8 cellular contexts compared by ENCODE assay signal in the genomic region with DNA sequence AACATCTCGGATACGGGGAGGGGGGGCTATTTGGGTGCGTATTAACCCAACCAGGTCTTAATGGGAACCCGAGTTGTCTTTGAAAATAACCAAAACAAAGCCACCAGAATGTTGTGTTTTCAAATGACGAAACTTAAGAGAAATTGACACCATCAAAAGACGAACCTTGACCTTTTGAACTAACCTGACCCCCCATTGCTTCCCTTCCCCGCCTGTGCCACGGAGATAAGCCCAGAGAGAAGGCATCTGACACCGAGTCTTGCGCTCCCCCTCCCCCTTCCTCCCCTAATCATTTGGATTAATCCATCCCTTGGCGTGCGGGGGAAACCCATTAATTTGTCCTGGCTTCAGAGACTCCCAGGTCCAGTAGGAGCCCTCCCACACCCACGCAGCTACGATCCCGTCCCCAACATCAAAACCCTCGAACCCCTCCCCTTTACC. TPM values are rescaled to one million over a fixed set of nuclear protein-coding genes. Genes with fewer than 3 reads are reported as not detected.
DNase-seq lines count a peak whose midpoint lies in the region; ATAC-seq, FAIRE-seq and TF ChIP-seq lines count a peak whose summit lies in the region.
"Had no signal": no experiment of that assay in that cellular context is flagged by ENCODE, and none has a peak within 500 bp of the region (broad histone marks: within the 10 kb centered on the region; RNA-seq: fewer than 3 reads in every experiment).

No MANE protein-coding gene starts in this region.

- peaks cover 3% of the 10 kb centered on the region for H3K27me3 Mint-ChIP-seq in progenitor cell of endocrine pancreas

- POLR2A ChIA-PET in endothelial cell of umbilical vein (lab: Charles Lee): no interaction called here

- peaks cover 31% of the 10 kb centered on the region for H3K4me1 Mint-ChIP-seq in progenitor cell of endocrine pancreas (ENCODE audit: low read depth)

- no peak overlapping the region for H3K27ac ChIP-seq in endothelial cell of umbilical vein (ENCODE audit: insufficient read depth, low read depth, low read length)

- intact Hi-C loops in endothelial cell of umbilical vein (cut with micrococcal nuclease): no loop called here

- H3K36me3 ChIP-seq in H7 (replicated peaks; ENCODE audit: control insufficient read depth, insufficient read depth, low read length): no peaks in the 10 kb centered on the region
- no peaks in the 10 kb centered on the region for H3K36me3 ChIP-seq in endothelial cell of umbilical vein (ENCODE audit: control insufficient read depth in 2 of 2, extremely low read depth in 1 of 2, insufficient read depth in 2 of 2, low read length in 2 of 2)

- H4K20me1 ChIP-seq in endothelial cell of umbilical vein (replicated peaks; ENCODE audit: control insufficient read depth, extremely low read depth, insufficient read depth, low read length): no peaks in the 10 kb centered on the region

- peak; percentile 8 for FAIRE-seq in endothelial cell of umbilical vein (lab: Jason Lieb, UNC)

- H3K79me2 ChIP-seq in endothelial cell of umbilical vein (ENCODE audit: control insufficient read depth, insufficient read depth, low read length): peaks cover 13% of the 10 kb centered on the region

- peaks cover 43% of the 10 kb centered on the region for H3K27me3 ChIP-seq in H7 (ENCODE audit: control insufficient read depth, insufficient read depth, low read length)
- H3K27me3 ChIP-seq in endothelial cell of umbilical vein (ENCODE audit: control insufficient read depth in 2 of 2, insufficient read depth in 2 of 2, low read length in 2 of 2): no peaks in the 10 kb centered on the region

- dilution Hi-C loops in endothelial cell of umbilical vein (cut with MboI; ENCODE audit: extremely low pct_ligation_motif_present, low sequenced_read_pairs): no loop called here

- no TSS peak for BruUV-seq in endothelial cell of umbilical vein (replicated peaks; lab: Mats Ljungman, UMichigan)

- H3K9ac ChIP-seq in endothelial cell of umbilical vein (replicated peaks; ENCODE audit: extremely low read depth, insufficient read depth, low read length): no peak overlapping the region

- CTCF ChIA-PET in endothelial cell of umbilical vein (lab: Charles Lee): no interaction called here

- peak overlapping the region; percentile 83 for H3K4me3 Mint-ChIP-seq in progenitor cell of endocrine pancreas (ENCODE audit: low read depth)

- TF ChIP-seq POLR2A in endothelial cell of umbilical vein (IDR thresholded peaks at IDR 0.05; ENCODE audit: low read depth, low read length): no peak

- no peaks in the 10 kb centered on the region for H3K9me1 ChIP-seq in endothelial cell of umbilical vein (replicated peaks; ENCODE audit: control insufficient read depth, extremely low read depth, insufficient read depth, low read length)

- ATAC-seq in GM19023 (IDR thresholded peaks at IDR 0.05; ENCODE audit: unreplicated experiment) (no peak), GM18867 (IDR thresholded peaks at IDR 0.05; ENCODE audit: unreplicated experiment) (no peak)
- ATAC-seq in activated CD4-positive, CD25-positive, alpha-beta regulatory T cell treated with anti-CD3 and anti-CD28 coated beads, Interleukin-2, amount 50 U/mL, for 24 hours: no peak

- H2AFZ ChIP-seq in endothelial cell of umbilical vein (ENCODE audit: low read depth, low read length): peak overlapping the region; percentile 87

- no peaks in the 10 kb centered on the region for H3K9me3 ChIP-seq in endothelial cell of umbilical vein (replicated peaks; ENCODE audit: control insufficient read depth, insufficient read depth, low read length)

- peak overlapping the region; percentile 92 for H3K4me2 ChIP-seq in endothelial cell of umbilical vein (ENCODE audit: insufficient read depth, low read length)

- H3K36me3 Mint-ChIP-seq in progenitor cell of endocrine pancreas (ENCODE audit: insufficient read depth): no peaks in the 10 kb centered on the region

- H3K4me1 ChIP-seq in endothelial cell of umbilical vein (ENCODE audit: control insufficient read depth, extremely low read depth, insufficient read depth, low read length): peaks cover 33% of the 10 kb centered on the region

- no peak for TF ChIP-seq CTCF in endothelial cell of umbilical vein (IDR thresholded peaks at IDR 0.05; ENCODE audit: extremely low read depth in 1 of 2, insufficient read depth in 1 of 2, low read depth in 1 of 2, low read length in 2 of 2)
- TF ChIP-seq CTCF in progenitor cell of endocrine pancreas (IDR thresholded peaks at IDR 0.05; ENCODE audit: unreplicated experiment): no peak

- H3K27ac Mint-ChIP-seq in progenitor cell of endocrine pancreas: peak overlapping the region; percentile 91

- H3K4me3 ChIP-seq in H7 (ENCODE audit: insufficient read depth, low read depth, low read length) (peak overlapping the region; percentile 67), endothelial cell of umbilical vein (replicated peaks in 1 of 3; ENCODE audit: insufficient read depth in 1 of 3, low read depth in 1 of 3, low read length in 3 of 3) (peak overlapping the region in 2 of 3 experiments; percentile 66 to 72)

- H3K9me3 Mint-ChIP-seq in progenitor cell of endocrine pancreas (ENCODE audit: low read depth): no peaks in the 10 kb centered on the region

- peak; percentile 88 for DNase-seq in H7
- peak; percentile 30 for DNase-seq in OCI-M2 (lab: John Stamatoyannopoulos, UW; ENCODE audit: unreplicated experiment)
- DNase-seq in endothelial cell of umbilical vein (ENCODE audit: low read depth, low spot score): peak; percentile 20
- no peak for DNase-seq in progenitor cell of endocrine pancreas (ENCODE audit: low spot score, unreplicated experiment)

TF ChIP-seq in endothelial cell of umbilical vein, 7 proteins besides CTCF, POLR2A, EP300 and RAD21:
- TF ChIP-seq POLR2AphosphoS5 (IDR thresholded peaks at IDR 0.05; ENCODE audit: insufficient read depth, low read depth, low read length): no peak
- no peak for TF ChIP-seq EZH2 (IDR thresholded peaks at IDR 0.05; ENCODE audit: borderline replicate concordance, low read depth, low read length, severe bottlenecking)
- TF ChIP-seq, protein P1, sequence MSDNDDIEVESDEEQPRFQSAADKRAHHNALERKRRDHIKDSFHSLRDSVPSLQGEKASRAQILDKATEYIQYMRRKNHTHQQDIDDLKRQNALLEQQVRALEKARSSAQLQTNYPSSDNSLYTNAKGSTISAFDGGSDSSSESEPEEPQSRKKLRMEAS (IDR thresholded peaks at IDR 0.05; ENCODE audit: insufficient read depth, insufficient read length): no peak
- no peak for TF ChIP-seq MYC (IDR thresholded peaks at IDR 0.05; ENCODE audit: low read depth, low read length)
- TF ChIP-seq JUN (IDR thresholded peaks at IDR 0.05; ENCODE audit: borderline replicate concordance, insufficient read depth, insufficient read length, low read depth): no peak
- TF ChIP-seq GATA2 (IDR thresholded peaks at IDR 0.05; ENCODE audit: insufficient read depth, insufficient read length, low read depth, low read length): no peak
- no peak for TF ChIP-seq FOS (IDR thresholded peaks at IDR 0.05; ENCODE audit: borderline replicate concordance, insufficient read depth, low read length)

RNA-seq across cellular contexts. Expression of gene GCAT, which starts 4.5 kb away (rescaled TPM):
- total RNA-seq in H7 (2014; rRNA removed; shearing (Covaris generic)): 35.1 and 45.0 TPM in 2 replicates
- 19.7 and 19.9 TPM in 2 replicates for total RNA-seq in endothelial cell of umbilical vein
- polyA plus RNA-seq in endothelial cell of umbilical vein: 19.7 and 24.4 TPM in 2 replicates
- 14.5 and 16.7 TPM in 2 replicates for polyA plus RNA-seq in endothelial cell of umbilical vein (2011; cell fraction: cytosol; rRNA removed)
- polyA plus RNA-seq in endothelial cell of umbilical vein (2011; cell fraction: nucleus; rRNA removed): 11.3 and 14.8 TPM in 2 replicates
- polyA plus RNA-seq in endothelial cell of umbilical vein (2012): 11.3 and 13.0 TPM in 2 replicates
- 10.5 and 11.2 TPM in 2 replicates for polyA minus RNA-seq in endothelial cell of umbilical vein
- 6.8 TPM for polyA minus RNA-seq in endothelial cell of umbilical vein (2011; cell fraction: cytosol; rRNA and poly(A)+ RNA removed)
- 2.5 and 3.3 TPM in 2 replicates for polyA minus RNA-seq in endothelial cell of umbilical vein (2011; cell fraction: nucleus; rRNA and poly(A)+ RNA removed)
- 20.2 and 28.1 TPM in 2 replicates for total RNA-seq in progenitor cell of endocrine pancreas

RNA-seq across cellular contexts. Expression of gene GALR3, which starts 20.0 kb away (rescaled TPM):
- total RNA-seq in H7 (2014; rRNA removed; shearing (Covaris generic)): not detected in 2 replicates
- total RNA-seq in endothelial cell of umbilical vein (not detected in 2 replicates), progenitor cell of endocrine pancreas (0.41 and 0.87 TPM in 2 replicates)
- not detected in 2 replicates for polyA plus RNA-seq in endothelial cell of umbilical vein
- not detected in 2 replicates for polyA plus RNA-seq in endothelial cell of umbilical vein (2011; cell fraction: cytosol; rRNA removed)
- polyA plus RNA-seq in endothelial cell of umbilical vein (2011; cell fraction: nucleus; rRNA removed): not detected in 2 replicates
- not detected in 2 replicates for polyA plus RNA-seq in endothelial cell of umbilical vein (2012)
- polyA minus RNA-seq in endothelial cell of umbilical vein: 0.34 TPM in 1 of 2 replicates, not detected in the other
- polyA minus RNA-seq in endothelial cell of umbilical vein (2011; cell fraction: cytosol; rRNA and poly(A)+ RNA removed): not detected
- polyA minus RNA-seq in endothelial cell of umbilical vein (2011; cell fraction: nucleus; rRNA and poly(A)+ RNA removed): not detected in 2 replicates
- total RNA-seq: dermis microvascular lymphatic vessel endothelial cell had no signal

RNA-seq across cellular contexts. Expression of gene ANKRD54, which starts 40.9 kb away (rescaled TPM):
- 16.9 and 25.2 TPM in 2 replicates for total RNA-seq in H7 (2014; rRNA removed; shearing (Covaris generic))
- total RNA-seq in endothelial cell of umbilical vein (25.5 and 26.0 TPM in 2 replicates), progenitor cell of endocrine pancreas (23.7 and 24.2 TPM in 2 replicates)
- polyA plus RNA-seq in endothelial cell of umbilical vein: 26.7 and 40.0 TPM in 2 replicates
- polyA plus RNA-seq in endothelial cell of umbilical vein (2011; cell fraction: cytosol; rRNA removed): 25.3 and 27.1 TPM in 2 replicates
- 34.0 and 37.4 TPM in 2 replicates for polyA plus RNA-seq in endothelial cell of umbilical vein (2011; cell fraction: nucleus; rRNA removed)
- polyA plus RNA-seq in endothelial cell of umbilical vein (2012): 14.4 and 16.2 TPM in 2 replicates
- polyA minus RNA-seq in endothelial cell of umbilical vein: 13.3 and 16.9 TPM in 2 replicates
- polyA minus RNA-seq in endothelial cell of umbilical vein (2011; cell fraction: cytosol; rRNA and poly(A)+ RNA removed): 17.3 TPM
- 9.4 and 9.6 TPM in 2 replicates for polyA minus RNA-seq in endothelial cell of umbilical vein (2011; cell fraction: nucleus; rRNA and poly(A)+ RNA removed)

RNA-seq across cellular contexts. Expression of gene EIF3L, which starts 46.0 kb away (rescaled TPM):
- 652 and 748 TPM in 2 replicates for total RNA-seq in H7 (2014; rRNA removed; shearing (Covaris generic))
- total RNA-seq in endothelial cell of umbilical vein (442 and 479 TPM in 2 replicates), progenitor cell of endocrine pancreas (725 and 736 TPM in 2 replicates)
- 601 and 647 TPM in 2 replicates for polyA plus RNA-seq in endothelial cell of umbilical vein
- 624 and 642 TPM in 2 replicates for polyA plus RNA-seq in endothelial cell of umbilical vein (2011; cell fraction: cytosol; rRNA removed)
- polyA plus RNA-seq in endothelial cell of umbilical vein (2011; cell fraction: nucleus; rRNA removed): 261 and 274 TPM in 2 replicates
- 656 and 666 TPM in 2 replicates for polyA plus RNA-seq in endothelial cell of umbilical vein (2012)
- polyA minus RNA-seq in endothelial cell of umbilical vein: 794 and 798 TPM in 2 replicates
- 217 TPM for polyA minus RNA-seq in endothelial cell of umbilical vein (2011; cell fraction: cytosol; rRNA and poly(A)+ RNA removed)
- 110 and 171 TPM in 2 replicates for polyA minus RNA-seq in endothelial cell of umbilical vein (2011; cell fraction: nucleus; rRNA and poly(A)+ RNA removed)
